Comparison of ENCODE assay signal across 15 cellular contexts in genomic region chr5:93594591-93595419, GRCh38. TPM values are rescaled to one million over a fixed set of nuclear protein-coding genes. Genes with fewer than 3 reads are reported as not detected.
A peak's percentile ranks its signal among the peaks of the same experiment; 100 is the strongest.
DNase-seq lines count a peak whose midpoint lies in the region; ATAC-seq, FAIRE-seq and TF ChIP-seq lines count a peak whose summit lies in the region.
"Had no signal": no experiment of that assay in that cellular context is flagged by ENCODE, and none has a peak within 500 bp of the region (broad histone marks: within the 10 kb centered on the region; RNA-seq: fewer than 3 reads in every experiment).

No MANE protein-coding gene starts in this region.

- peaks cover 69% of the 10 kb centered on the region for H3K27me3 Mint-ChIP-seq in astrocyte (ENCODE audit: low read depth, unreplicated experiment)

- H3K4me3 ChIP-seq in astrocyte (ENCODE audit: insufficient read depth, low read depth, low read length) (no peak overlapping the region), stomach (no peak overlapping the region), aorta (ENCODE audit: low read length in 2 of 2) (no peak overlapping the region), OCI-LY7 (ENCODE audit: low read depth, low read length, poor library complexity, severe bottlenecking) (no peak overlapping the region)
- H3K4me3 ChIP-seq: PC-9 had no signal

- peak overlapping the region; percentile 50 for H3K9ac ChIP-seq in astrocyte (ENCODE audit: low read length)

- H2AFZ ChIP-seq in astrocyte (ENCODE audit: low read depth, low read length) = no peak overlapping the region
- no peak overlapping the region for H2AFZ ChIP-seq in OCI-LY7 (ENCODE audit: low read length)
- H2AFZ ChIP-seq: PC-9 had no signal

- FAIRE-seq in astrocyte (lab: Jason Lieb, UNC) = no peak
- FAIRE-seq: endothelial cell of umbilical vein, urothelium cell line had no signal

- H3K27me3 ChIP-seq in astrocyte (ENCODE audit: insufficient read depth, low read length) (no peaks in the 10 kb centered on the region), stomach (peaks cover 0 to 85% (median 58%) of the 10 kb centered on the region in 3 donors), aorta (ENCODE audit: control insufficient read depth in 1 of 2, insufficient read depth in 2 of 2, low read length in 1 of 2) (no peaks in the 10 kb centered on the region)

- CTCF ChIA-PET in OCI-LY7 (lab: Charles Lee; ENCODE audit: unreplicated experiment) = no interaction called here

- WGBS in stomach, 5 donors = 39 to 60% (median 55%) methylated on average over 27 to 37 of the region's 37 CpGs
- 57 to 63% methylated on average over 37 of the region's 37 CpGs for WGBS in aorta, 2 donors

- TF ChIP-seq POLR2A in stomach (IDR thresholded peaks at IDR 0.05) = no peak

- no peaks in the 10 kb centered on the region for H3K4me1 Mint-ChIP-seq in astrocyte (ENCODE audit: low read depth, unreplicated experiment)

- H3K27ac ChIP-seq in astrocyte (ENCODE audit: low read depth, low read length) = peak overlapping the region; percentile 37
- peak overlapping the region in 3 of 5 donors; percentile 20 to 62 (median 52) for H3K27ac ChIP-seq in stomach
- no peak overlapping the region for H3K27ac ChIP-seq in aorta (ENCODE audit: low read depth in 1 of 2, low read length in 2 of 2)
- H3K27ac ChIP-seq in OCI-LY7 (ENCODE audit: low read depth, low read length, poor library complexity, severe bottlenecking) = no peak overlapping the region
- H3K27ac ChIP-seq: PC-9 had no signal

- H3K36me3 Mint-ChIP-seq in astrocyte (ENCODE audit: low read depth, unreplicated experiment) = peaks cover 12% of the 10 kb centered on the region

- peaks cover 14% of the 10 kb centered on the region for H3K36me3 ChIP-seq in astrocyte (ENCODE audit: insufficient read depth, low read length)
- peaks cover 0 to 22% (median 13%) of the 10 kb centered on the region in 4 donors for H3K36me3 ChIP-seq in stomach
- no peaks in the 10 kb centered on the region for H3K36me3 ChIP-seq in aorta (ENCODE audit: control insufficient read depth in 1 of 2, insufficient read depth in 2 of 2, low read length in 1 of 2)
- no peaks in the 10 kb centered on the region for H3K36me3 ChIP-seq in OCI-LY7 (ENCODE audit: insufficient read depth, low read length)

- H4K20me1 ChIP-seq in astrocyte (ENCODE audit: insufficient read depth, low read length) (peaks cover 28% of the 10 kb centered on the region), OCI-LY7 (ENCODE audit: insufficient read depth, low read length) (no peaks in the 10 kb centered on the region)

- TF ChIP-seq EP300 in stomach (IDR thresholded peaks at IDR 0.05) = no peak

- H3K27ac Mint-ChIP-seq in astrocyte (ENCODE audit: unreplicated experiment) = no peak overlapping the region
- H3K27ac Mint-ChIP-seq: activated T-helper 2 cell treated with anti-CD3 and anti-CD28 coated beads, Interferon-gamma antibody, Interleukin-2, Interleukin-4, amounts not matched to agents 10 μg/mL and 5 μg/mL and 100 μg/mL, durations not matched to agents 14 hours and 24 hours and 36 hours had no signal

- H3K9me3 ChIP-seq in astrocyte (ENCODE audit: insufficient read depth, low read depth, low read length) = no peaks in the 10 kb centered on the region
- H3K9me3 ChIP-seq in stomach = peaks cover 0 to 8% (median 0%) of the 10 kb centered on the region in 4 donors
- H3K9me3 ChIP-seq in aorta (ENCODE audit: control insufficient read depth, low read length) = no peaks in the 10 kb centered on the region
- H3K9me3 ChIP-seq in OCI-LY7 (ENCODE audit: low read length) = no peaks in the 10 kb centered on the region

- H3K9me3 Mint-ChIP-seq in astrocyte (ENCODE audit: unreplicated experiment) = peaks cover 31% of the 10 kb centered on the region

- POLR2A ChIA-PET in OCI-LY7 (lab: Charles Lee) = interaction anchor here (0.6 kb wide), 2 partner anchors 251 to 326 kb away, joined by 4 read pairs; no protein-coding TSS in a partner anchor

- BruUV-seq in OCI-LY7 (replicated peaks; lab: Mats Ljungman, UMichigan) = no TSS peak

- intact Hi-C loops in Right ventricle myocardium inferior (cut with DNase I) (loop anchor here (10.0 kb wide), 1 partner anchor 500 kb away; no protein-coding TSS in a partner anchor), left ventricle myocardium superior (cut with micrococcal nuclease) (no loop called here), stomach (cut with DNase I; ENCODE audit: low total_unique reads) (no loop called here), aorta (cut with DNase I) (no loop called here), OCI-LY7 (cut with micrococcal nuclease; ENCODE audit: unreplicated experiment) (loop anchor here (5.0 kb wide), 1 partner anchor 202 kb away; no protein-coding TSS in a partner anchor)

- peaks cover 52% of the 10 kb centered on the region for H3K4me1 ChIP-seq in astrocyte (ENCODE audit: insufficient read depth, low read length)
- peaks cover 5 to 69% (median 33%) of the 10 kb centered on the region in 4 donors for H3K4me1 ChIP-seq in stomach
- no peaks in the 10 kb centered on the region for H3K4me1 ChIP-seq in aorta (ENCODE audit: control insufficient read depth in 1 of 2, insufficient read depth in 2 of 2, low read length in 2 of 2)
- no peaks in the 10 kb centered on the region for H3K4me1 ChIP-seq in OCI-LY7 (ENCODE audit: insufficient read depth, low read length, poor library complexity, severe bottlenecking)

- H3K4me2 ChIP-seq in astrocyte (ENCODE audit: low read length) (peak overlapping the region; percentile 59), OCI-LY7 (ENCODE audit: low read length) (no peak overlapping the region)
- H3K4me2 ChIP-seq: PC-9 had no signal

- H3K4me3 Mint-ChIP-seq in astrocyte (ENCODE audit: unreplicated experiment) = no peak overlapping the region

- TF ChIP-seq CTCF in astrocyte (IDR thresholded peaks at IDR 0.05; ENCODE audit: insufficient read depth, low read depth, low read length) (no peak), stomach (IDR thresholded peaks at IDR 0.05) (no peak), OCI-LY7 (conservative IDR thresholded peaks at IDR 0.05; ENCODE audit: low read length) (no peak)

- no peaks in the 10 kb centered on the region for H3K9me2 ChIP-seq in OCI-LY7 (ENCODE audit: insufficient read depth, low read length)

- no peak for ATAC-seq in Right ventricle myocardium inferior
- ATAC-seq in left ventricle myocardium superior = no peak
- no peak for ATAC-seq in aorta (ENCODE audit: low FRiP score)
- no peak for ATAC-seq in esophagus mucosa

- DNase-seq in Right ventricle myocardium inferior (ENCODE audit: missing footprints) = peak; percentile 49
- no peak for DNase-seq in left ventricle myocardium superior
- DNase-seq in astrocyte (ENCODE audit: low read depth) = no peak
- peak; percentile 65 for DNase-seq in islet precursor cell
- no peak for DNase-seq in stomach
- DNase-seq in aorta = no peak
- DNase-seq in OCI-LY7 (ENCODE audit: low spot score) = no peak
- DNase-seq: NCI-H446 treated with DMSO at 0.1 percent for 48 hours; nucleus accumbens; PC-9; stimulated activated CD4-positive, alpha-beta T cell treated with anti-CD3 and anti-CD28 coated beads, Interleukin-12 subunit alpha, Interleukin-12 subunit beta, amount 100 ng/mL, for 4 hours had no signal

- peaks cover 59% of the 10 kb centered on the region for H3K79me2 ChIP-seq in astrocyte (ENCODE audit: insufficient read depth, low read length)
- no peaks in the 10 kb centered on the region for H3K79me2 ChIP-seq in OCI-LY7 (ENCODE audit: insufficient read depth, low read depth, low read length)

RNA-seq across cellular contexts. Expression of gene NR2F1, which starts 11.8 kb away (rescaled TPM):
- total RNA-seq in Right ventricle myocardium inferior (1.3 TPM), left ventricle myocardium superior (1.9 TPM), astrocyte (4.3 and 5.1 TPM in 2 replicates), stomach (100 to 1,000 TPM in 1 of 5 donors, 10 to 100 TPM in 3, under 1 TPM in 1; 0.87 to 115 (median 20.4) TPM), aorta (10 to 100 TPM in 1 of 2 donors, 1 to 10 TPM in 1; 10.0 to 27.0 TPM), esophagus mucosa (2.7 TPM), OCI-LY7 (2022) (not detected in 2 replicates)
- polyA plus RNA-seq in stomach (10 to 100 TPM; 10.7 to 25.7 (median 24.3) TPM), aorta (under 1 TPM in 1 of 2 donors, not detected in 1; 0.72 TPM)
- not detected in 2 replicates for total RNA-seq in OCI-LY7 (2014; rRNA removed; shearing (Covaris generic))
- total RNA-seq: activated T-helper 2 cell treated with anti-CD3 and anti-CD28 coated beads, Interferon-gamma antibody, Interleukin-2, Interleukin-4, amounts not matched to agents 10 μg/mL and 5 μg/mL and 100 μg/mL, durations not matched to agents 14 hours and 24 hours and 36 hours had no signal

RNA-seq across cellular contexts. Expression of gene NR2F1-AS1, which starts 13.8 kb away (rescaled TPM):
- total RNA-seq in Right ventricle myocardium inferior = 0.60 TPM
- total RNA-seq in left ventricle myocardium superior = 0.57 TPM
- total RNA-seq in astrocyte = 6.9 and 7.3 TPM in 2 replicates
- total RNA-seq in stomach = 10 to 100 TPM in 4 of 5 donors, 1 to 10 TPM in 1; 4.3 to 40.8 (median 15.8) TPM
- 10 to 100 TPM in 2 of 3 donors, 1 to 10 TPM in 1; 9.7 to 19.6 (median 12.7) TPM for polyA plus RNA-seq in stomach
- total RNA-seq in aorta = 10 to 100 TPM in 1 of 2 donors, 1 to 10 TPM in 1; 7.6 to 16.8 TPM
- 1 to 10 TPM in 1 of 2 donors, under 1 TPM in 1; 0.08 to 2.8 TPM for polyA plus RNA-seq in aorta
- total RNA-seq in esophagus mucosa = 0.84 TPM
- not detected in 2 replicates for total RNA-seq in OCI-LY7 (2014; rRNA removed; shearing (Covaris generic))
- not detected in 2 replicates for total RNA-seq in OCI-LY7 (2022)
- total RNA-seq: activated T-helper 2 cell treated with anti-CD3 and anti-CD28 coated beads, Interferon-gamma antibody, Interleukin-2, Interleukin-4, amounts not matched to agents 10 μg/mL and 5 μg/mL and 100 μg/mL, durations not matched to agents 14 hours and 24 hours and 36 hours had no signal

Comparison
In these comparisons a context has a peak if more than half of its experiments do, and no peak if none do; other contexts are left out.
1. DNase-seq: peak in Right ventricle myocardium inferior (single experiment) and islet precursor cell (single experiment); none in left ventricle myocardium superior (single experiment), astrocyte (single experiment), stomach (single experiment), aorta (0 of 2) and OCI-LY7 (single experiment).
2. intact Hi-C loops: an anchor here in Right ventricle myocardium inferior (10.0 kb wide) and OCI-LY7 (5.0 kb wide); none called in left ventricle myocardium superior, stomach and aorta.
3. H3K27ac ChIP-seq: peak in astrocyte (single experiment) and stomach (3 of 5); none in aorta (0 of 2) and OCI-LY7 (single experiment).